7 cellular contexts compared by ENCODE assay signal in genomic region chr1:94383966-94384408, GRCh38. TPM values are rescaled to one million over a fixed set of nuclear protein-coding genes. Genes with fewer than 3 reads are reported as not detected.
DNase-seq lines count a peak whose midpoint lies in the region; ATAC-seq and TF ChIP-seq lines count a peak whose summit lies in the region.

No MANE protein-coding gene starts in this region.

- H4K20me1 ChIP-seq in osteoblast (ENCODE audit: insufficient read depth, low read length): peaks cover 3% of the 10 kb centered on the region

- no peak overlapping the region for H3K27ac ChIP-seq in osteoblast (ENCODE audit: low read depth, low read length)

- ATAC-seq in GM18867 (IDR thresholded peaks at IDR 0.05; ENCODE audit: unreplicated experiment) (peak; percentile 77), HG02885 (IDR thresholded peaks at IDR 0.05; ENCODE audit: poor library complexity, unreplicated experiment) (peak; percentile 68), HG03378 (IDR thresholded peaks at IDR 0.05; ENCODE audit: unreplicated experiment) (no peak)

- intact Hi-C loops in posterior vena cava (cut with DNase I): no loop called here

- no peaks in the 10 kb centered on the region for H3K79me2 ChIP-seq in osteoblast (ENCODE audit: insufficient read depth, low read length)

- no peaks in the 10 kb centered on the region for H3K36me3 ChIP-seq in osteoblast (ENCODE audit: insufficient read depth, low read length)

- H3K4me3 ChIP-seq in choroid plexus epithelial cell (ENCODE audit: low read depth, low read length): no peak overlapping the region
- H3K4me3 ChIP-seq in osteoblast (ENCODE audit: insufficient read depth, low read length): no peak overlapping the region

- no peak for TF ChIP-seq CTCF in choroid plexus epithelial cell (conservative IDR thresholded peaks at IDR 0.05; ENCODE audit: low read depth, low read length)
- TF ChIP-seq CTCF in osteoblast (IDR thresholded peaks at IDR 0.05; ENCODE audit: extremely low read depth, low read depth, low read length): no peak

- H3K4me1 ChIP-seq in osteoblast (ENCODE audit: insufficient read depth, low read length): peaks cover 10% of the 10 kb centered on the region

- DNase-seq in choroid plexus epithelial cell (ENCODE audit: low read depth) (peak; percentile 88), osteoblast (ENCODE audit: insufficient read length, low spot score, missing footprints) (no peak), posterior vena cava (ENCODE audit: low spot score) (no peak), D341Med (ENCODE audit: low spot score) (no peak)

- H3K9me3 ChIP-seq in osteoblast (ENCODE audit: low read depth, low read length): no peaks in the 10 kb centered on the region

- H2AFZ ChIP-seq in osteoblast (ENCODE audit: low read length): no peak overlapping the region

- H3K4me2 ChIP-seq in osteoblast (ENCODE audit: insufficient read depth, low read length): peak overlapping the region; percentile 31

- peaks cover 61% of the 10 kb centered on the region for H3K27me3 ChIP-seq in osteoblast (ENCODE audit: insufficient read depth, low read length)

RNA-seq across cellular contexts. Expression of gene ABCD3, which starts 34.2 kb away (rescaled TPM):
- total RNA-seq in osteoblast (30.1 and 30.4 TPM in 2 replicates), posterior vena cava (10 to 100 TPM; 34.4 to 39.1 TPM)
